8 cellular contexts compared by ENCODE assay signal in the genomic region with DNA sequence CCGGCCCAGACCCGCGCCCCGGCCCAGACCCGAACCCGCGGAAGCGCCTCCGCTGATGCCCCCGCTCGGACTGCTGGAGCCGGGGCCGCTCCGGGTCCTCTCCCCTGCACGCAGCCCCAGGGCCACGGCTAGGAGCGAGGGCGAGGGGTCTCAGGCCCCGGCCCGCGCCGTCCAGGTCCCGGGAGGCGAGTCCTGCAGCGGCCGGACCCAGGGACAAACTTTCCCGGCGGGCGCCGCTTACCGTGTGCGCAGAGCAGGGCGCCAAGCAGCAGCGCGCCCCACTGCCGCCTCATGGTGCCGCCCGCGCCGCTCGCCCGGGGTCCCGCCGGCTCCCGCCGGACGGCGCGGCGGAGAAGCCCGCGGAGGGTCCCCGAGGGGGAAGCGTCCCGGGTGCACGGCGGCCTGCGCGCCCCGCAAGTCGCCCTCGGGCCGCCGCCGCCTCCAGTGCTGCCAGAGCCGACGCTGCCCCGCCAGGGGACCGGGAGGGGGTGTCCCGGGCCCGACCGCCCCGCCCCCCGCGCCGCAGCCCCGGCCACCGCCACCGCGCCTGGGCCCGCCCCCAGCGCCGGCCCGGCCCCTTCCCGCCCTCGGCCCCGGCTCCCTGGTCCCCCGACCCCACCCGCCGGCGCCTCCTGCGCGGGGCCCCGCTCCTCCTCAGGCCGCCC. TPM values are rescaled to one million over a fixed set of nuclear protein-coding genes. Genes with fewer than 3 reads are reported as not detected.
DNase-seq lines count a peak whose midpoint lies in the region; ATAC-seq and TF ChIP-seq lines count a peak whose summit lies in the region.

A gene with protein sequence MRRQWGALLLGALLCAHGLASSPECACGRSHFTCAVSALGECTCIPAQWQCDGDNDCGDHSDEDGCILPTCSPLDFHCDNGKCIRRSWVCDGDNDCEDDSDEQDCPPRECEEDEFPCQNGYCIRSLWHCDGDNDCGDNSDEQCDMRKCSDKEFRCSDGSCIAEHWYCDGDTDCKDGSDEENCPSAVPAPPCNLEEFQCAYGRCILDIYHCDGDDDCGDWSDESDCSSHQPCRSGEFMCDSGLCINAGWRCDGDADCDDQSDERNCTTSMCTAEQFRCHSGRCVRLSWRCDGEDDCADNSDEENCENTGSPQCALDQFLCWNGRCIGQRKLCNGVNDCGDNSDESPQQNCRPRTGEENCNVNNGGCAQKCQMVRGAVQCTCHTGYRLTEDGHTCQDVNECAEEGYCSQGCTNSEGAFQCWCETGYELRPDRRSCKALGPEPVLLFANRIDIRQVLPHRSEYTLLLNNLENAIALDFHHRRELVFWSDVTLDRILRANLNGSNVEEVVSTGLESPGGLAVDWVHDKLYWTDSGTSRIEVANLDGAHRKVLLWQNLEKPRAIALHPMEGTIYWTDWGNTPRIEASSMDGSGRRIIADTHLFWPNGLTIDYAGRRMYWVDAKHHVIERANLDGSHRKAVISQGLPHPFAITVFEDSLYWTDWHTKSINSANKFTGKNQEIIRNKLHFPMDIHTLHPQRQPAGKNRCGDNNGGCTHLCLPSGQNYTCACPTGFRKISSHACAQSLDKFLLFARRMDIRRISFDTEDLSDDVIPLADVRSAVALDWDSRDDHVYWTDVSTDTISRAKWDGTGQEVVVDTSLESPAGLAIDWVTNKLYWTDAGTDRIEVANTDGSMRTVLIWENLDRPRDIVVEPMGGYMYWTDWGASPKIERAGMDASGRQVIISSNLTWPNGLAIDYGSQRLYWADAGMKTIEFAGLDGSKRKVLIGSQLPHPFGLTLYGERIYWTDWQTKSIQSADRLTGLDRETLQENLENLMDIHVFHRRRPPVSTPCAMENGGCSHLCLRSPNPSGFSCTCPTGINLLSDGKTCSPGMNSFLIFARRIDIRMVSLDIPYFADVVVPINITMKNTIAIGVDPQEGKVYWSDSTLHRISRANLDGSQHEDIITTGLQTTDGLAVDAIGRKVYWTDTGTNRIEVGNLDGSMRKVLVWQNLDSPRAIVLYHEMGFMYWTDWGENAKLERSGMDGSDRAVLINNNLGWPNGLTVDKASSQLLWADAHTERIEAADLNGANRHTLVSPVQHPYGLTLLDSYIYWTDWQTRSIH (N-terminal part only) (minus strand): TSS at position 464 of the 665 bp plus-strand sequence. CDS start 171 bp downstream, at position 293.

- peak within 1 kb of the TSS; percentile 67 for H3K4me3 Mint-ChIP-seq in activated naive CD8-positive, alpha-beta T cell treated with anti-CD3 and anti-CD28 coated beads, Interleukin-2, amount 50 U/mL, for 24 hours

- H3K79me2 ChIP-seq in OCI-LY3 (ENCODE audit: low read length): no peaks in the 10 kb centered on the region

- intact Hi-C loops in left ventricle myocardium inferior (cut with micrococcal nuclease): no loop called here
- intact Hi-C loops in prostate gland (cut with DNase I): no loop called here

- peak within 1 kb of the TSS; percentile 84 for H3K4me3 ChIP-seq in OCI-LY3 (ENCODE audit: low read length)
- peak within 1 kb of the TSS; percentile 84 for H3K4me3 ChIP-seq in left ventricle myocardium inferior
- peak within 1 kb of the TSS; percentile 50 to 54 for H3K4me3 ChIP-seq in prostate gland

- no peaks in the 10 kb centered on the region for H4K20me1 ChIP-seq in OCI-LY3 (ENCODE audit: insufficient read depth, low read length)

- no peak for TF ChIP-seq POLR2A in prostate gland (IDR thresholded peaks at IDR 0.05)

- peak within 1 kb of the TSS; percentile 99 for H3K4me2 ChIP-seq in OCI-LY3 (ENCODE audit: low read length)

- H3K27me3 ChIP-seq in OCI-LY3 (ENCODE audit: low read depth, low read length): peaks cover 34% of the 10 kb centered on the region
- peaks cover 22% of the 10 kb centered on the region for H3K27me3 ChIP-seq in left ventricle myocardium inferior (ENCODE audit: low read depth)
- H3K27me3 ChIP-seq in prostate gland (replicated peaks; ENCODE audit: insufficient read depth): no peaks in the 10 kb centered on the region

- WGBS in prostate gland: 1% methylated on average over 13 of the region's 95 CpGs

- H3K9ac ChIP-seq in OCI-LY3 (ENCODE audit: low read length): peak within 1 kb of the TSS; percentile 68

- no peaks in the 10 kb centered on the region for H3K36me3 Mint-ChIP-seq in activated naive CD8-positive, alpha-beta T cell treated with anti-CD3 and anti-CD28 coated beads, Interleukin-2, amount 50 U/mL, for 24 hours (ENCODE audit: low read depth)

- DNase-seq in 8988T (peak; percentile 92), left ventricle myocardium inferior (peak; percentile 69), prostate gland (ENCODE audit: low spot score) (peak; percentile 32), G401 (ENCODE audit: low spot score) (no peak), NK-92 (lab: John Stamatoyannopoulos, UW; ENCODE audit: unreplicated experiment) (no peak)
- peak; percentile 62 for DNase-seq in activated naive CD8-positive, alpha-beta T cell treated with anti-CD3 and anti-CD28 coated beads, Interleukin-2, amount 50 U/mL, for 24 hours

- no peak within 1 kb of the TSS for H3K27ac Mint-ChIP-seq in activated naive CD8-positive, alpha-beta T cell treated with anti-CD3 and anti-CD28 coated beads, Interleukin-2, amount 50 U/mL, for 24 hours

- peaks cover 52% of the 10 kb centered on the region for H3K27me3 Mint-ChIP-seq in activated naive CD8-positive, alpha-beta T cell treated with anti-CD3 and anti-CD28 coated beads, Interleukin-2, amount 50 U/mL, for 24 hours

- H3K4me1 Mint-ChIP-seq in activated naive CD8-positive, alpha-beta T cell treated with anti-CD3 and anti-CD28 coated beads, Interleukin-2, amount 50 U/mL, for 24 hours: peaks cover 27% of the 10 kb centered on the region

- ATAC-seq in GM18511 (IDR thresholded peaks at IDR 0.05; ENCODE audit: unreplicated experiment): peak; percentile 60
- peak; percentile 48 for ATAC-seq in activated naive CD8-positive, alpha-beta T cell treated with anti-CD3 and anti-CD28 coated beads, Interleukin-2, amount 50 U/mL, for 24 hours

- H3K4me1 ChIP-seq in OCI-LY3 (ENCODE audit: low read length): peaks cover 18% of the 10 kb centered on the region
- H3K4me1 ChIP-seq in left ventricle myocardium inferior: peaks cover 78% of the 10 kb centered on the region
- H3K4me1 ChIP-seq in prostate gland (replicated peaks): no peaks in the 10 kb centered on the region

- H3K9me3 ChIP-seq in OCI-LY3 (ENCODE audit: insufficient read depth, low read length) (no peaks in the 10 kb centered on the region), left ventricle myocardium inferior (replicated peaks) (no peaks in the 10 kb centered on the region), prostate gland (no peaks in the 10 kb centered on the region)

- no peaks in the 10 kb centered on the region for H3K9me3 Mint-ChIP-seq in activated naive CD8-positive, alpha-beta T cell treated with anti-CD3 and anti-CD28 coated beads, Interleukin-2, amount 50 U/mL, for 24 hours

- in situ Hi-C loops in G401 (cut with HindIII; ENCODE audit: low sequenced_read_pairs): no loop called here

- H3K27ac ChIP-seq in OCI-LY3 (ENCODE audit: low read length) (peak within 1 kb of the TSS; percentile 19; the same call in 1 of the 2 replicates), left ventricle myocardium inferior (replicated peaks) (peak within 1 kb of the TSS; percentile 91), prostate gland (peak within 1 kb of the TSS; percentile 64 to 79)

- H2AFZ ChIP-seq in OCI-LY3 (ENCODE audit: low read depth, low read length): peak within 1 kb of the TSS; percentile 88

- H3K36me3 ChIP-seq in OCI-LY3 (replicated peaks; ENCODE audit: low read depth, low read length): no peaks in the 10 kb centered on the region
- H3K36me3 ChIP-seq in left ventricle myocardium inferior: no peaks in the 10 kb centered on the region
- H3K36me3 ChIP-seq in prostate gland: no peaks in the 10 kb centered on the region

- TF ChIP-seq CTCF in OCI-LY3 (IDR thresholded peaks at IDR 0.05; ENCODE audit: low read depth, low read length) (no peak), left ventricle myocardium inferior (IDR thresholded peaks at IDR 0.05; ENCODE audit: borderline replicate concordance) (peak; percentile 13), prostate gland (IDR thresholded peaks at IDR 0.05) (no peak)

RNA-seq across cellular contexts. Expression of the gene that starts here (rescaled TPM):
- 22.0 TPM for total RNA-seq in left ventricle myocardium inferior
- total RNA-seq in prostate gland: 10 to 100 TPM in 1 of 2 donors, 1 to 10 TPM in 1; 8.6 to 10.8 TPM
- total RNA-seq in G401 (2014; rRNA removed; shearing (Covaris generic)): 7.2 and 7.4 TPM in 2 replicates

Comparison
In these comparisons a context has a peak if more than half of its experiments do, and no peak if none do; other contexts are left out.
1. DNase-seq: peak in 8988T (single experiment), activated naive CD8-positive, alpha-beta T cell treated with anti-CD3 and anti-CD28 coated beads, Interleukin-2, amount 50 U/mL, for 24 hours (single experiment), left ventricle myocardium inferior (single experiment) and prostate gland (single experiment); none in G401 (single experiment) and NK-92 (single experiment).
2. H3K27ac ChIP-seq: peak in every context shown above with its lines; median percentile 91 in left ventricle myocardium inferior; 72 in prostate gland; 19 in OCI-LY3.
3. Peak in every context shown above with its lines, with median percentiles within 50 percentile points of each other: H3K4me3 ChIP-seq.